22 cellular contexts compared by ENCODE assay signal in genomic region chr7:11335951-11336350, GRCh38.
"Had no signal": no experiment of that assay in that cellular context is flagged by ENCODE, and none has a peak within 500 bp of the region (broad histone marks: within the 10 kb centered on the region; RNA-seq: fewer than 3 reads in every experiment).

No MANE protein-coding gene starts in this region.

- H3K36me3 ChIP-seq: colonic mucosa, esophagus muscularis mucosa, gastroesophageal sphincter, heart left ventricle, left lung, lower lobe of right lung had no signal

- H3K9me3 ChIP-seq: colonic mucosa, left lung, lower lobe of right lung, mucosa of descending colon had no signal

- H3K27me3 ChIP-seq: colonic mucosa, esophagus muscularis mucosa, foreskin keratinocyte, heart left ventricle, hepatocyte, left lung had no signal

- H3K4me3 ChIP-seq: colonic mucosa, esophagus muscularis mucosa, gastroesophageal sphincter, heart left ventricle, hepatocyte, left lung, lower lobe of right lung, mucosa of descending colon had no signal

- DNase-seq: colonic mucosa; cortex of kidney; effector CD8-positive, alpha-beta T cell; foreskin keratinocyte; heart left ventricle; hypothalamus; immature natural killer cell; islet precursor cell; kidney; kidney glomerular epithelial cell; left colon; left lung; left ventricle myocardium superior; lower lobe of right lung; mesenchymal stem cell; mucosa of descending colon; naive B cell had no signal

- H3K36me3 Mint-ChIP-seq: immature natural killer cell, mesothelial cell of epicardium, naive B cell had no signal

- H2AFZ ChIP-seq: hepatocyte had no signal

- H3K9me3 Mint-ChIP-seq: dendritic cell treated with granulocyte-macrophage colony-stimulating factor and Interleukin-4, amounts not matched to agents 40 ng/mL and 50 ng/mL, for 4 days; naive B cell had no signal

- H3K27ac Mint-ChIP-seq: dendritic cell treated with granulocyte-macrophage colony-stimulating factor and Interleukin-4, amounts not matched to agents 40 ng/mL and 50 ng/mL, for 4 days; immature natural killer cell; mesothelial cell of epicardium; naive B cell had no signal

- H3K27me3 Mint-ChIP-seq: dendritic cell treated with granulocyte-macrophage colony-stimulating factor and Interleukin-4, amounts not matched to agents 40 ng/mL and 50 ng/mL, for 4 days had no signal

- H3K4me3 Mint-ChIP-seq: dendritic cell treated with granulocyte-macrophage colony-stimulating factor and Interleukin-4, amounts not matched to agents 40 ng/mL and 50 ng/mL, for 4 days; immature natural killer cell; mesothelial cell of epicardium; naive B cell had no signal

- H3K4me1 Mint-ChIP-seq: immature natural killer cell, naive B cell had no signal

- H3K27ac ChIP-seq: colonic mucosa, esophagus muscularis mucosa, foreskin keratinocyte, gastroesophageal sphincter, heart left ventricle, hepatocyte, left lung, lower lobe of right lung had no signal

- ATAC-seq: foreskin keratinocyte, gastroesophageal sphincter, heart left ventricle, left colon, left lung, left ventricle myocardium superior, lower lobe of right lung, mucosa of descending colon had no signal

- H3K4me2 ChIP-seq: hepatocyte had no signal

- H3K79me2 ChIP-seq: hepatocyte had no signal
